In genomic region chr9:124659099-124659659, GRCh38 we compare ENCODE assay signal across 8 cellular contexts.
A peak's percentile ranks its signal among the peaks of the same experiment; 100 is the strongest.
DNase-seq lines count a peak whose midpoint lies in the region; ATAC-seq, FAIRE-seq and TF ChIP-seq lines count a peak whose summit lies in the region.

No MANE protein-coding gene starts in this region.

- H3K4me1 ChIP-seq in CD4-positive, CD25-positive, alpha-beta regulatory T cell (ENCODE audit: control insufficient read depth, insufficient read depth, low read length, poor library complexity, severe bottlenecking): peaks cover 4% of the 10 kb centered on the region
- peaks cover 0 to 38% (median 15%) of the 10 kb centered on the region in 12 donors for H3K4me1 ChIP-seq in heart left ventricle
- peaks cover 0 to 15% (median 7%) of the 10 kb centered on the region in 3 donors for H3K4me1 ChIP-seq in pancreas
- H3K4me1 ChIP-seq in aorta (ENCODE audit: control insufficient read depth in 1 of 2, insufficient read depth in 2 of 2, low read length in 2 of 2): no peaks in the 10 kb centered on the region

- H3K4me3 Mint-ChIP-seq in CD4-positive, CD25-positive, alpha-beta regulatory T cell: peak overlapping the region; percentile 82 to 93 (median 88)

- H3K27me3 Mint-ChIP-seq in CD4-positive, CD25-positive, alpha-beta regulatory T cell: peaks cover 35% of the 10 kb centered on the region

- H3K36me3 ChIP-seq in CD4-positive, CD25-positive, alpha-beta regulatory T cell (ENCODE audit: control insufficient read depth, insufficient read depth, low read length): no peaks in the 10 kb centered on the region
- H3K36me3 ChIP-seq in KOPT-K1 (ENCODE audit: insufficient read depth, low read length): peaks cover 2% of the 10 kb centered on the region; the same call in 1 of the 2 replicates
- H3K36me3 ChIP-seq in heart left ventricle: no peaks in the 10 kb centered on the region
- no peaks in the 10 kb centered on the region for H3K36me3 ChIP-seq in pancreas
- H3K36me3 ChIP-seq in aorta (ENCODE audit: control insufficient read depth in 1 of 2, insufficient read depth in 2 of 2, low read length in 1 of 2): no peaks in the 10 kb centered on the region

- peak overlapping the region; percentile 86 to 97 (median 91) for H3K27ac Mint-ChIP-seq in CD4-positive, CD25-positive, alpha-beta regulatory T cell

- H3K4me3 ChIP-seq in CD4-positive, CD25-positive, alpha-beta regulatory T cell (ENCODE audit: low read depth, low read length): peak overlapping the region; percentile 78
- H3K4me3 ChIP-seq in heart left ventricle: peak overlapping the region; percentile 26 to 71 (median 60)
- peak overlapping the region; percentile 28 to 48 (median 43) for H3K4me3 ChIP-seq in pancreas
- H3K4me3 ChIP-seq in aorta (ENCODE audit: low read length in 2 of 2): peak overlapping the region; percentile 89 to 94

- WGBS in heart left ventricle, 4 donors: 0 to 2% (median 1%) methylated on average over 15 of the region's 15 CpGs
- 1% methylated on average over 15 of the region's 15 CpGs for WGBS in pancreas, 2 donors
- WGBS in aorta, 2 donors: 1% methylated on average over 15 of the region's 15 CpGs

- peaks cover 0 to 1% (median 0%) of the 10 kb centered on the region in 7 donors for H3K9me3 Mint-ChIP-seq in CD4-positive, CD25-positive, alpha-beta regulatory T cell

- TF ChIP-seq POLR2A in heart left ventricle (IDR thresholded peaks at IDR 0.05): no peak

- intact Hi-C loops in heart left ventricle (cut with DNase I): loop anchor here in 1 of 10 donors (5.0 kb wide), 1 partner anchor 37 kb away; no protein-coding TSS in a partner anchor
- intact Hi-C loops in pancreas (cut with DNase I): no loop called here
- intact Hi-C loops in aorta (cut with DNase I): no loop called here

- H3K36me3 Mint-ChIP-seq in CD4-positive, CD25-positive, alpha-beta regulatory T cell: no peaks in the 10 kb centered on the region

- FAIRE-seq in pancreas (lab: Jason Lieb, UNC): no peak

- peak in 2 of 3 donors; percentile 13 to 41 for DNase-seq in CD4-positive, CD25-positive, alpha-beta regulatory T cell
- DNase-seq in SHP77 treated with DMSO at 0.1 percent for 48 hours (lab: John Stamatoyannopoulos, UW): peak; percentile 60
- DNase-seq in amniotic epithelial cell (ENCODE audit: low read depth): peak; percentile 86
- peak; percentile 81 to 90 (median 85) for DNase-seq in heart left ventricle
- DNase-seq in pancreas: peak; percentile 68 to 80 (median 74)
- peak; percentile 86 to 88 for DNase-seq in aorta

- ATAC-seq in CD4-positive, CD25-positive, alpha-beta regulatory T cell (ENCODE audit: low read depth in 2 of 2): peak; percentile 35 to 40
- ATAC-seq in GM19467 (IDR thresholded peaks at IDR 0.05; ENCODE audit: unreplicated experiment) (peak; percentile 40), heart left ventricle (peak; percentile 85 to 90 (median 87)), pancreas (peak; percentile 68 to 82 (median 78)), aorta (ENCODE audit: low FRiP score) (peak; percentile 82)

- peaks cover 0 to 26% (median 22%) of the 10 kb centered on the region in 4 donors for H3K4me1 Mint-ChIP-seq in CD4-positive, CD25-positive, alpha-beta regulatory T cell

- peaks cover 35% of the 10 kb centered on the region for H3K27me3 ChIP-seq in CD4-positive, CD25-positive, alpha-beta regulatory T cell (ENCODE audit: control insufficient read depth, insufficient read depth, low read length)
- H3K27me3 ChIP-seq in heart left ventricle: no peaks in the 10 kb centered on the region
- H3K27me3 ChIP-seq in pancreas: no peaks in the 10 kb centered on the region
- H3K27me3 ChIP-seq in aorta (ENCODE audit: control insufficient read depth in 1 of 2, insufficient read depth in 2 of 2, low read length in 1 of 2): no peaks in the 10 kb centered on the region

- H3K27ac ChIP-seq in CD4-positive, CD25-positive, alpha-beta regulatory T cell (ENCODE audit: insufficient read depth, low read length, poor library complexity, severe bottlenecking): peak overlapping the region; percentile 6
- peak overlapping the region; percentile 95 for H3K27ac ChIP-seq in KOPT-K1 (ENCODE audit: low read depth, low read length, poor library complexity, severe bottlenecking)
- peak overlapping the region in 11 of 12 donors; percentile 45 to 93 (median 84) for H3K27ac ChIP-seq in heart left ventricle
- peak overlapping the region; percentile 47 to 85 (median 78) for H3K27ac ChIP-seq in pancreas
- peak overlapping the region in 1 of 2 donors; percentile 34 for H3K27ac ChIP-seq in aorta (ENCODE audit: low read depth in 1 of 2, low read length in 2 of 2)

- TF ChIP-seq CTCF in heart left ventricle (IDR thresholded peaks at IDR 0.05) (no peak), pancreas (IDR thresholded peaks at IDR 0.05) (no peak)

- H3K9me3 ChIP-seq in CD4-positive, CD25-positive, alpha-beta regulatory T cell (ENCODE audit: control insufficient read depth in 2 of 2, low read length in 2 of 2): no peaks in the 10 kb centered on the region
- H3K9me3 ChIP-seq in KOPT-K1 (ENCODE audit: insufficient read depth, low read length, poor library complexity, severe bottlenecking) (no peaks in the 10 kb centered on the region), heart left ventricle (no peaks in the 10 kb centered on the region), pancreas (no peaks in the 10 kb centered on the region), aorta (ENCODE audit: control insufficient read depth, low read length) (no peaks in the 10 kb centered on the region)

Comparison
In these comparisons a context has a peak if more than half of its experiments do, and no peak if none do; other contexts are left out.
1. DNase-seq: peak in every context shown above with its lines; median percentile 87 in aorta; 86 in amniotic epithelial cell; 85 in heart left ventricle; 74 in pancreas; 60 in SHP77 treated with DMSO at 0.1 percent for 48 hours; 27 in CD4-positive, CD25-positive, alpha-beta regulatory T cell.